ENCODE assay signal across 19 cellular contexts in genomic region chr10:100209303-100209702, GRCh38. TPM values are rescaled to one million over a fixed set of nuclear protein-coding genes. Genes with fewer than 3 reads are reported as not detected.
DNase-seq lines count a peak whose midpoint lies in the region; ATAC-seq and TF ChIP-seq lines count a peak whose summit lies in the region.
"Had no signal": no experiment of that assay in that cellular context is flagged by ENCODE, and none has a peak within 500 bp of the region (broad histone marks: within the 10 kb centered on the region; RNA-seq: fewer than 3 reads in every experiment).

No MANE protein-coding gene starts in this region.

- no peaks in the 10 kb centered on the region for H3K4me1 Mint-ChIP-seq in stimulated activated effector memory CD8-positive, alpha-beta T cell treated with anti-CD3 and anti-CD28 coated beads, Interleukin-12 subunit alpha, Interleukin-12 subunit beta, amount 100 ng/mL, for 72 hours

- H3K27me3 ChIP-seq in cardiac muscle cell (no peaks in the 10 kb centered on the region), heart left ventricle (no peaks in the 10 kb centered on the region), subcutaneous abdominal adipose tissue (ENCODE audit: control insufficient read depth in 5 of 5, insufficient read depth in 4 of 5, low read length in 5 of 5) (no peaks in the 10 kb centered on the region)

- peaks cover 41% of the 10 kb centered on the region for H3K36me3 ChIP-seq in cardiac muscle cell
- H3K36me3 ChIP-seq in heart left ventricle = peaks cover 0 to 98% (median 94%) of the 10 kb centered on the region in 9 donors
- H3K36me3 ChIP-seq in subcutaneous abdominal adipose tissue (ENCODE audit: control insufficient read depth in 5 of 5, insufficient read depth in 5 of 5, low read length in 5 of 5) = peaks cover 18 to 51% (median 26%) of the 10 kb centered on the region in 5 donors

- H3K27ac Mint-ChIP-seq in stimulated activated effector memory CD8-positive, alpha-beta T cell treated with anti-CD3 and anti-CD28 coated beads, Interleukin-12 subunit alpha, Interleukin-12 subunit beta, amount 100 ng/mL, for 72 hours = no peak overlapping the region
- H3K27ac Mint-ChIP-seq: activated CD4-positive, alpha-beta T cell treated with anti-CD3 and anti-CD28 coated beads, Interleukin-2, amount 10 ng/mL, durations not matched to agents 7 days and 5 days; dendritic cell treated with granulocyte-macrophage colony-stimulating factor and Interleukin-4, amounts not matched to agents 40 ng/mL and 50 ng/mL, for 4 days had no signal

- H3K4me3 ChIP-seq in cardiac muscle cell (no peak overlapping the region), heart left ventricle (no peak overlapping the region), astrocyte of the spinal cord (ENCODE audit: low read depth, low read length) (no peak overlapping the region), subcutaneous abdominal adipose tissue (ENCODE audit: low read depth in 1 of 5, low read length in 5 of 5) (no peak overlapping the region)

- H3K9me3 ChIP-seq in cardiac muscle cell (ENCODE audit: low read depth) = no peaks in the 10 kb centered on the region
- no peaks in the 10 kb centered on the region for H3K9me3 ChIP-seq in heart left ventricle
- no peaks in the 10 kb centered on the region for H3K9me3 ChIP-seq in subcutaneous abdominal adipose tissue (ENCODE audit: control insufficient read depth in 5 of 5, low read length in 5 of 5)

- DNase-seq in cardiac muscle cell (ENCODE audit: low read depth in 1 of 2, low spot score in 1 of 2) (peak in 1 of 2 donors; percentile 75), heart left ventricle (no peak), astrocyte of the spinal cord (ENCODE audit: low read depth, low spot score) (peak; percentile 17), kidney glomerular epithelial cell (lab: John Stamatoyannopoulos, UW) (peak; percentile 14), OCI-M2 (lab: John Stamatoyannopoulos, UW; ENCODE audit: unreplicated experiment) (no peak)
- no peak for DNase-seq in stimulated activated effector memory CD8-positive, alpha-beta T cell treated with anti-CD3 and anti-CD28 coated beads, Interleukin-12 subunit alpha, Interleukin-12 subunit beta, amount 100 ng/mL, for 72 hours (ENCODE audit: low spot score in 2 of 2)
- DNase-seq: activated CD4-positive, alpha-beta T cell treated with anti-CD3 and anti-CD28 coated beads, Interleukin-2, amount 10 ng/mL, durations not matched to agents 7 days and 5 days; anterior cingulate cortex; C1 segment of cervical spinal cord; DMS153; left colon; midbrain; NCI-H1105 treated with DMSO at 0.1 percent for 48 hours; NCI-H69; stimulated activated CD4-positive, alpha-beta T cell treated with anti-CD3 and anti-CD28 coated beads, Interleukin-12 subunit alpha, Interleukin-12 subunit beta, amount 100 ng/mL, for 4 hours had no signal

- ATAC-seq in heart left ventricle (no peak), HG03469 (IDR thresholded peaks at IDR 0.05; ENCODE audit: unreplicated experiment) (no peak)
- no peak for ATAC-seq in stimulated activated effector memory CD8-positive, alpha-beta T cell treated with anti-CD3 and anti-CD28 coated beads, Interleukin-12 subunit alpha, Interleukin-12 subunit beta, amount 100 ng/mL, for 72 hours
- ATAC-seq: left colon had no signal

- H3K27ac ChIP-seq in cardiac muscle cell (peak overlapping the region; percentile 22), heart left ventricle (no peak overlapping the region), subcutaneous abdominal adipose tissue (ENCODE audit: low read depth, low read length) (peak overlapping the region; percentile 43)
- H3K27ac ChIP-seq: 22Rv1 had no signal

- peaks cover 97% of the 10 kb centered on the region for H3K36me3 Mint-ChIP-seq in stimulated activated effector memory CD8-positive, alpha-beta T cell treated with anti-CD3 and anti-CD28 coated beads, Interleukin-12 subunit alpha, Interleukin-12 subunit beta, amount 100 ng/mL, for 72 hours

- H3K4me1 ChIP-seq in cardiac muscle cell (ENCODE audit: low read depth) = no peaks in the 10 kb centered on the region
- H3K4me1 ChIP-seq in heart left ventricle = no peaks in the 10 kb centered on the region
- H3K4me1 ChIP-seq in subcutaneous abdominal adipose tissue (ENCODE audit: control insufficient read depth in 5 of 5, insufficient read depth in 5 of 5, low read length in 5 of 5) = peaks cover 0 to 23% (median 7%) of the 10 kb centered on the region in 5 donors

- TF ChIP-seq POLR2A in heart left ventricle (IDR thresholded peaks at IDR 0.05) = no peak

- WGBS in heart left ventricle, 4 donors = 83 to 84% (median 83%) methylated on average over 7 of the region's 7 CpGs

- intact Hi-C loops in heart left ventricle (cut with DNase I) = no loop called here

- H3K4me3 Mint-ChIP-seq in stimulated activated effector memory CD8-positive, alpha-beta T cell treated with anti-CD3 and anti-CD28 coated beads, Interleukin-12 subunit alpha, Interleukin-12 subunit beta, amount 100 ng/mL, for 72 hours = no peak overlapping the region
- H3K4me3 Mint-ChIP-seq: activated CD4-positive, alpha-beta T cell treated with anti-CD3 and anti-CD28 coated beads, Interleukin-2, amount 10 ng/mL, durations not matched to agents 7 days and 5 days; dendritic cell treated with granulocyte-macrophage colony-stimulating factor and Interleukin-4, amounts not matched to agents 40 ng/mL and 50 ng/mL, for 4 days had no signal

- TF ChIP-seq CTCF in cardiac muscle cell (IDR thresholded peaks at IDR 0.05; ENCODE audit: low read depth, low read length) (no peak), heart left ventricle (IDR thresholded peaks at IDR 0.05) (no peak), astrocyte of the spinal cord (IDR thresholded peaks at IDR 0.05; ENCODE audit: low read depth, low read length) (no peak)

- in situ Hi-C loops in astrocyte of the spinal cord (cut with HindIII; ENCODE audit: low sequenced_read_pairs) = no loop called here

- no peaks in the 10 kb centered on the region for H3K9me3 Mint-ChIP-seq in stimulated activated effector memory CD8-positive, alpha-beta T cell treated with anti-CD3 and anti-CD28 coated beads, Interleukin-12 subunit alpha, Interleukin-12 subunit beta, amount 100 ng/mL, for 72 hours
- H3K9me3 Mint-ChIP-seq: activated CD4-positive, alpha-beta T cell treated with anti-CD3 and anti-CD28 coated beads, Interleukin-2, amount 10 ng/mL, durations not matched to agents 7 days and 5 days; dendritic cell treated with granulocyte-macrophage colony-stimulating factor and Interleukin-4, amounts not matched to agents 40 ng/mL and 50 ng/mL, for 4 days had no signal

- H3K9ac ChIP-seq in subcutaneous abdominal adipose tissue (ENCODE audit: low read length in 5 of 5) = no peak overlapping the region

RNA-seq across cellular contexts. Expression of gene CHUK, which starts 20.1 kb away (rescaled TPM):
- total RNA-seq in cardiac muscle cell (5.7 and 6.0 TPM in 2 replicates), heart left ventricle (10 to 100 TPM in 5 of 9 donors, 1 to 10 TPM in 4; 8.5 to 14.8 (median 10.9) TPM)
- polyA plus RNA-seq in cardiac muscle cell (5.6 and 11.0 TPM in 2 replicates), heart left ventricle (10 to 100 TPM in 1 of 2 donors, 1 to 10 TPM in 1; 5.0 to 15.3 TPM)

RNA-seq across cellular contexts. Expression of gene ERLIN1, which starts 23.5 kb away (rescaled TPM):
- total RNA-seq in cardiac muscle cell (7.9 and 12.9 TPM in 2 replicates), heart left ventricle (10 to 100 TPM in 2 of 9 donors, 1 to 10 TPM in 7; 4.3 to 16.5 (median 7.0) TPM)
- polyA plus RNA-seq in cardiac muscle cell (14.5 and 15.4 TPM in 2 replicates), heart left ventricle (10 to 100 TPM in 1 of 2 donors, 1 to 10 TPM in 1; 1.9 to 13.7 TPM)

RNA-seq across cellular contexts. Expression of gene CWF19L1, which starts 58.1 kb away (rescaled TPM):
- total RNA-seq in cardiac muscle cell = 14.3 and 14.4 TPM in 2 replicates
- 16.0 and 17.7 TPM in 2 replicates for polyA plus RNA-seq in cardiac muscle cell
- 10 to 100 TPM; 11.1 to 17.3 (median 14.3) TPM for total RNA-seq in heart left ventricle
- polyA plus RNA-seq in heart left ventricle = 10 to 100 TPM; 13.2 to 23.4 TPM

Comparison
In these comparisons a context has a peak if more than half of its experiments do, and no peak if none do; other contexts are left out.
1. H3K27ac ChIP-seq: peak in cardiac muscle cell (single experiment) and subcutaneous abdominal adipose tissue (single experiment); none in heart left ventricle (0 of 12).
2. DNase-seq: peak in astrocyte of the spinal cord (single experiment) and kidney glomerular epithelial cell (single experiment); none in heart left ventricle (0 of 5), stimulated activated effector memory CD8-positive, alpha-beta T cell treated with anti-CD3 and anti-CD28 coated beads, Interleukin-12 subunit alpha, Interleukin-12 subunit beta, amount 100 ng/mL, for 72 hours (0 of 2) and OCI-M2 (single experiment).